3 cellular contexts compared by ENCODE assay signal in the genomic region with DNA sequence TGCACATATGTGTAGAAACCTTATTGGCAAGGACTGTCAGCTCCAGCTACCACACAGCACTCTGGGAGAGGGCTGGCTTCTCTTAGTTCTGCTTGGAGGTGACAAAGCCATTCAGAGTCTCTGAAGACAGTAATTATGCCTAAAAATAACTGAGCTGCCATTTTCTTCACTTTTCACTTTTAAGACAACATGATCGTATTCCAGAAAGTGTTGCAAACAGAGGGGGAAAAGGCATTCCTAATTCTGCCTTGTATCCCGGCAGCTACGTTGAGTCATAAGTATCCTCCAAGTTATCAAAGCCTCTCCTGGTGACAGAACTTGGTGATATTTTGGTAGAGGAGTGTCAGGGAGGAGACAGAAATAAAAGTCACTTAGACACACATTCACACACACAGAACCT.
"Had no signal": no experiment of that assay in that cellular context is flagged by ENCODE, and none has a peak within 500 bp of the region (broad histone marks: within the 10 kb centered on the region; RNA-seq: fewer than 3 reads in every experiment).

No MANE protein-coding gene starts in this region.

- DNase-seq: GDM1, GF-D8 had no signal

- H3K4me3 ChIP-seq: GM12878 had no signal

- ATAC-seq: GM12878 had no signal
